15 cellular contexts compared by ENCODE assay signal in genomic region chr3:120148187-120148954, GRCh38. TPM values are rescaled to one million over a fixed set of nuclear protein-coding genes. Genes with fewer than 3 reads are reported as not detected.
A peak's percentile ranks its signal among the peaks of the same experiment; 100 is the strongest.
DNase-seq lines count a peak whose midpoint lies in the region; ATAC-seq and TF ChIP-seq lines count a peak whose summit lies in the region.
"Had no signal": no experiment of that assay in that cellular context is flagged by ENCODE, and none has a peak within 500 bp of the region (broad histone marks: within the 10 kb centered on the region; RNA-seq: fewer than 3 reads in every experiment).

No MANE protein-coding gene starts in this region.

- ATAC-seq in GM23338, result no peak
- ATAC-seq: K562 had no signal

- no peaks in the 10 kb centered on the region for H4K20me1 ChIP-seq in BLaER1 treated with 17β-estradiol and CSF1 and Interleukin-3, amounts not matched to agents 10 nM and 100 nM
- no peaks in the 10 kb centered on the region for H4K20me1 ChIP-seq in GM23338 (replicated peaks; ENCODE audit: insufficient read depth)

- no peak overlapping the region for H3K4me3 ChIP-seq in BLaER1 treated with 17β-estradiol and CSF1 and Interleukin-3, amounts not matched to agents 10 nM and 100 nM
- H3K4me3 ChIP-seq in GM23338, result no peak overlapping the region
- no peak overlapping the region for H3K4me3 ChIP-seq in mucosa of rectum (ENCODE audit: low read length in 2 of 2)
- no peak overlapping the region for H3K4me3 ChIP-seq in ovary
- H3K4me3 ChIP-seq: K562 had no signal

- peaks cover 17 to 29% (median 20%) of the 10 kb centered on the region in 10 experiments for H3K4me1 ChIP-seq in BLaER1 treated with 17β-estradiol and CSF1 and Interleukin-3, amounts not matched to agents 10 nM and 100 nM
- H3K4me1 ChIP-seq in GM23338 (ENCODE audit: insufficient read depth), result peaks cover 13% of the 10 kb centered on the region
- H3K4me1 ChIP-seq in mucosa of rectum (ENCODE audit: control insufficient read depth in 2 of 2, insufficient read depth in 2 of 2, low read length in 2 of 2), result peaks cover 6 to 11% of the 10 kb centered on the region in 2 donors
- H3K4me1 ChIP-seq in ovary (ENCODE audit: insufficient read depth), result no peaks in the 10 kb centered on the region

- no peak for TF ChIP-seq POLR2A in ovary (IDR thresholded peaks at IDR 0.05)

- no peak overlapping the region for H3K27ac Mint-ChIP-seq in GM23338
- no peak overlapping the region for H3K27ac Mint-ChIP-seq in activated naive CD8-positive, alpha-beta T cell treated with anti-CD3 and anti-CD28 coated beads for 36 hours
- H3K27ac Mint-ChIP-seq: HFFc6 had no signal

- H3K27ac ChIP-seq in BLaER1 treated with 17β-estradiol and CSF1 and Interleukin-3, amounts not matched to agents 10 nM and 100 nM, result no peak overlapping the region
- no peak overlapping the region for H3K27ac ChIP-seq in GM23338 (ENCODE audit: low read depth)
- peak overlapping the region; percentile 58 to 63 for H3K27ac ChIP-seq in mucosa of rectum (ENCODE audit: low read depth in 2 of 2, low read length in 2 of 2)
- no peak overlapping the region for H3K27ac ChIP-seq in ovary

- peaks cover 9% of the 10 kb centered on the region; the same call in 1 of the 2 replicates for H3K9me2 ChIP-seq in GM23338 (ENCODE audit: insufficient read depth)

- peaks cover 0 to 7% (median 5%) of the 10 kb centered on the region in 11 experiments; a peak in 15 of 22 replicates for H3K9me3 ChIP-seq in BLaER1 treated with 17β-estradiol and CSF1 and Interleukin-3, amounts not matched to agents 10 nM and 100 nM (replicated peaks in 1 of 11)
- no peaks in the 10 kb centered on the region for H3K9me3 ChIP-seq in mucosa of rectum (ENCODE audit: control insufficient read depth in 2 of 2, low read length in 2 of 2)
- H3K9me3 ChIP-seq in ovary, result no peaks in the 10 kb centered on the region

- H3K27me3 ChIP-seq in BLaER1 treated with 17β-estradiol and CSF1 and Interleukin-3, amounts not matched to agents 10 nM and 100 nM, result no peaks in the 10 kb centered on the region
- H3K27me3 ChIP-seq in GM23338 (ENCODE audit: insufficient read depth) (no peaks in the 10 kb centered on the region), mucosa of rectum (ENCODE audit: control insufficient read depth in 2 of 2, insufficient read depth in 2 of 2, low read length in 2 of 2) (no peaks in the 10 kb centered on the region), ovary (no peaks in the 10 kb centered on the region)

- H3K4me1 Mint-ChIP-seq in GM23338, result peaks cover 22% of the 10 kb centered on the region
- peaks cover 42% of the 10 kb centered on the region for H3K4me1 Mint-ChIP-seq in activated naive CD8-positive, alpha-beta T cell treated with anti-CD3 and anti-CD28 coated beads for 36 hours

- peaks cover 2% of the 10 kb centered on the region; the same call in 2 of the 3 replicates for H3K9me3 Mint-ChIP-seq in GM23338
- peaks cover under 1% of the 10 kb centered on the region for H3K9me3 Mint-ChIP-seq in activated naive CD8-positive, alpha-beta T cell treated with anti-CD3 and anti-CD28 coated beads for 36 hours

- TF ChIP-seq CTCF in GM23338 (conservative IDR thresholded peaks at IDR 0.05; ENCODE audit: low read depth in 2 of 2) (no peak), ovary (IDR thresholded peaks at IDR 0.05) (no peak)

- H3K4me2 ChIP-seq in BLaER1 treated with 17β-estradiol and CSF1 and Interleukin-3, amounts not matched to agents 10 nM and 100 nM, result peak overlapping the region; percentile 37 to 74 (median 60)
- peak overlapping the region; percentile 33; the same call in 1 of the 2 replicates for H3K4me2 ChIP-seq in GM23338

- H3K79me2 ChIP-seq in GM23338 (replicated peaks; ENCODE audit: insufficient read depth), result no peaks in the 10 kb centered on the region

- no peak overlapping the region for H3K9ac ChIP-seq in BLaER1 treated with 17β-estradiol and CSF1 and Interleukin-3, amounts not matched to agents 10 nM and 100 nM
- H3K9ac ChIP-seq in mucosa of rectum (ENCODE audit: low read depth in 1 of 2, low read length in 2 of 2), result peak overlapping the region in 1 of 2 donors; percentile 3

- no peaks in the 10 kb centered on the region for H3F3A ChIP-seq in GM23338 (replicated peaks; ENCODE audit: low read depth)

- no peak overlapping the region for H3K4me3 Mint-ChIP-seq in GM23338
- peak overlapping the region; percentile 40 for H3K4me3 Mint-ChIP-seq in activated naive CD8-positive, alpha-beta T cell treated with anti-CD3 and anti-CD28 coated beads for 36 hours
- H3K4me3 Mint-ChIP-seq: HFFc6 had no signal

- H2AFZ ChIP-seq in GM23338, result 0 out of 2 replicates have a peak overlapping the region, but pooled peaks have one; percentile 1

- H3K36me3 Mint-ChIP-seq in GM23338 (ENCODE audit: low read depth), result no peaks in the 10 kb centered on the region
- H3K36me3 Mint-ChIP-seq in activated naive CD8-positive, alpha-beta T cell treated with anti-CD3 and anti-CD28 coated beads for 36 hours, result peaks cover 2% of the 10 kb centered on the region

- 90 to 95% (median 91%) methylated on average over 3 of the region's 3 CpGs for WGBS in ovary, 3 donors

- DNase-seq in GM23338 (ENCODE audit: low spot score) (no peak), NAMALWA (ENCODE audit: low spot score) (no peak), NCI-H1105 treated with DMSO at 0.1 percent for 48 hours (lab: John Stamatoyannopoulos, UW) (no peak), ovary (no peak)
- no peak for DNase-seq in activated naive CD8-positive, alpha-beta T cell treated with anti-CD3 and anti-CD28 coated beads for 36 hours
- DNase-seq: activated CD8-positive, alpha-beta memory T cell treated with anti-CD3 and anti-CD28 coated beads for 24 hours; activated gamma-delta T cell; aorta; HFFc6; islet precursor cell; NCI-H1694; RPMI8226 had no signal

- H3K27me3 Mint-ChIP-seq in GM23338 (ENCODE audit: insufficient read depth, low read depth, poor library complexity), result no peaks in the 10 kb centered on the region
- no peaks in the 10 kb centered on the region for H3K27me3 Mint-ChIP-seq in activated naive CD8-positive, alpha-beta T cell treated with anti-CD3 and anti-CD28 coated beads for 36 hours

- TF ChIP-seq EP300 in ovary (IDR thresholded peaks at IDR 0.05), result no peak

- H3K36me3 ChIP-seq in BLaER1 treated with 17β-estradiol and CSF1 and Interleukin-3, amounts not matched to agents 10 nM and 100 nM, result no peaks in the 10 kb centered on the region
- H3K36me3 ChIP-seq in GM23338 (ENCODE audit: insufficient read depth) (no peaks in the 10 kb centered on the region), mucosa of rectum (ENCODE audit: control insufficient read depth in 2 of 2, insufficient read depth in 2 of 2, low read length in 2 of 2) (no peaks in the 10 kb centered on the region), ovary (no peaks in the 10 kb centered on the region)

- intact Hi-C loops in ovary (cut with DNase I), result loop anchor here in 1 of 4 donors (5.0 kb wide), 1 partner anchor 1504 kb away; no protein-coding TSS in a partner anchor

TF ChIP-seq in GM23338, 12 proteins besides CTCF, POLR2A, EP300 and RAD21 (continues in another document):
- TF ChIP-seq, protein P1, sequence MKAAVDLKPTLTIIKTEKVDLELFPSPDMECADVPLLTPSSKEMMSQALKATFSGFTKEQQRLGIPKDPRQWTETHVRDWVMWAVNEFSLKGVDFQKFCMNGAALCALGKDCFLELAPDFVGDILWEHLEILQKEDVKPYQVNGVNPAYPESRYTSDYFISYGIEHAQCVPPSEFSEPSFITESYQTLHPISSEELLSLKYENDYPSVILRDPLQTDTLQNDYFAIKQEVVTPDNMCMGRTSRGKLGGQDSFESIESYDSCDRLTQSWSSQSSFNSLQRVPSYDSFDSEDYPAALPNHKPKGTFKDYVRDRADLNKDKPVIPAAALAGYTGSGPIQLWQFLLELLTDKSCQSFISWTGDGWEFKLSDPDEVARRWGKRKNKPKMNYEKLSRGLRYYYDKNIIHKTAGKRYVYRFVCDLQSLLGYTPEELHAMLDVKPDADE (IDR thresholded peaks at IDR 0.05), result no peak
- no peak for TF ChIP-seq CREB1 (CRISPR knock-in tag; IDR thresholded peaks at IDR 0.05; ENCODE audit: low read depth)
- no peak for TF ChIP-seq EZH2phosphoT487 (IDR thresholded peaks at IDR 0.05; ENCODE audit: unreplicated experiment)
- TF ChIP-seq, protein P2, sequence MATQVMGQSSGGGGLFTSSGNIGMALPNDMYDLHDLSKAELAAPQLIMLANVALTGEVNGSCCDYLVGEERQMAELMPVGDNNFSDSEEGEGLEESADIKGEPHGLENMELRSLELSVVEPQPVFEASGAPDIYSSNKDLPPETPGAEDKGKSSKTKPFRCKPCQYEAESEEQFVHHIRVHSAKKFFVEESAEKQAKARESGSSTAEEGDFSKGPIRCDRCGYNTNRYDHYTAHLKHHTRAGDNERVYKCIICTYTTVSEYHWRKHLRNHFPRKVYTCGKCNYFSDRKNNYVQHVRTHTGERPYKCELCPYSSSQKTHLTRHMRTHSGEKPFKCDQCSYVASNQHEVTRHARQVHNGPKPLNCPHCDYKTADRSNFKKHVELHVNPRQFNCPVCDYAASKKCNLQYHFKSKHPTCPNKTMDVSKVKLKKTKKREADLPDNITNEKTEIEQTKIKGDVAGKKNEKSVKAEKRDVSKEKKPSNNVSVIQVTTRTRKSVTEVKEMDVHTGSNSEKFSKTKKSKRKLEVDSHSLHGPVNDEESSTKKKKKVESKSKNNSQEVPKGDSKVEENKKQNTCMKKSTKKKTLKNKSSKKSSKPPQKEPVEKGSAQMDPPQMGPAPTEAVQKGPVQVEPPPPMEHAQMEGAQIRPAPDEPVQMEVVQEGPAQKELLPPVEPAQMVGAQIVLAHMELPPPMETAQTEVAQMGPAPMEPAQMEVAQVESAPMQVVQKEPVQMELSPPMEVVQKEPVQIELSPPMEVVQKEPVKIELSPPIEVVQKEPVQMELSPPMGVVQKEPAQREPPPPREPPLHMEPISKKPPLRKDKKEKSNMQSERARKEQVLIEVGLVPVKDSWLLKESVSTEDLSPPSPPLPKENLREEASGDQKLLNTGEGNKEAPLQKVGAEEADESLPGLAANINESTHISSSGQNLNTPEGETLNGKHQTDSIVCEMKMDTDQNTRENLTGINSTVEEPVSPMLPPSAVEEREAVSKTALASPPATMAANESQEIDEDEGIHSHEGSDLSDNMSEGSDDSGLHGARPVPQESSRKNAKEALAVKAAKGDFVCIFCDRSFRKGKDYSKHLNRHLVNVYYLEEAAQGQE (IDR thresholded peaks at IDR 0.05; ENCODE audit: unreplicated experiment), result no peak
- TF ChIP-seq JUNB (IDR thresholded peaks at IDR 0.05; ENCODE audit: unreplicated experiment), result no peak
- no peak for TF ChIP-seq ZNF331 (CRISPR knock-in tag; IDR thresholded peaks at IDR 0.05; ENCODE audit: low read depth)
- TF ChIP-seq EZH2 (IDR thresholded peaks at IDR 0.05; ENCODE audit: low read depth, unreplicated experiment), result no peak

RNA-seq across cellular contexts. Expression of gene GSK3B, which starts 54.1 kb away (rescaled TPM):
- 38.5 and 45.3 TPM in 2 replicates for total RNA-seq in GM23338 (2014; rRNA removed; shearing (Covaris generic))
- 29.0 and 29.3 TPM in 2 replicates for polyA plus RNA-seq in GM23338 (2016; fragmentation: Nextera tagmentation; extraction: Ambion mirVana)
- 10 to 100 TPM; 33.0 to 34.2 TPM for total RNA-seq in activated naive CD8-positive, alpha-beta T cell treated with anti-CD3 and anti-CD28 coated beads for 36 hours
- 10 to 100 TPM; 16.0 to 38.4 (median 27.9) TPM for total RNA-seq in ovary
- polyA plus RNA-seq in ovary, result 10 to 100 TPM in 1 of 2 donors, 1 to 10 TPM in 1; 8.3 to 24.3 TPM

Comparison
In these comparisons a context has a peak if more than half of its experiments do, and no peak if none do; other contexts are left out.
1. H3K27ac ChIP-seq: peak in mucosa of rectum (2 of 2); none in BLaER1 treated with 17β-estradiol and CSF1 and Interleukin-3, amounts not matched to agents 10 nM and 100 nM (0 of 11), GM23338 (single experiment) and ovary (0 of 2).